ENCODE assay signal across 8 cellular contexts in the genomic region with DNA sequence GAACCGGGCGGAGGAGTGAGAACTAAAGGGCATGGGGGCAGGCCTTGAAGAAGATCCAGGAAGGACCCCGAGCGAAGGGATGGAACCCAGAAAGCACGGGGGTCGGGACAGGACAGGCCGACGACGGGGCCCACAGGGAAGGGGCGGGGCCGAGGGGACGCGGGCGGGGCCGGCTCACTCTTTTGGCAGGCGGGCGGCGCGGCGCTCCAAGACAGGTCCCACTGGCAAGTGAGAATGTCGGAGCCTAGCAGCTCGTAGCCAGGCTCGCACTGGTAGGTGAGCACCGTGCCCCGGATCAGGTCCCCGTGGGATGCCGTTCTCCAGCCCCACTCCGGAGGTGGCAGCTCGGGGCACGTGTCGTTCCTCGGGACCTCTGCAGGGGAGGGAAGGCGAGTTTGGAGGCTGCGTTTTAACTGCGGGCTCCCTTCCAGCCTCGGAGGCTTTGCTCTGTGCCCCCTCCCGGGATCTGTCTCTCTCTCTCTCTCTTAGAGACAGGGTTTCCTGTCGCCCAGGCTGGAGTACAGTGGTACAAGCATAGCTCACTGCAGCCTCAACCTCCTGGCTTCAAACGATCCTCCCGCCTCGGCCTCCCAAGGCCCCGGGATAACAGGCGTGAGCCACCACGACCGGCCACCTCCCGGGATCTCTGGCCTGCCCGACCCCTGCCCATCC. TPM values are rescaled to one million over a fixed set of nuclear protein-coding genes. Genes with fewer than 3 reads are reported as not detected.
DNase-seq lines count a peak whose midpoint lies in the region; ATAC-seq and TF ChIP-seq lines count a peak whose summit lies in the region.

No MANE protein-coding gene starts in this region.

- CTCF ChIA-PET in BJ (lab: Yijun Ruan, JAX) (interaction anchor here (1.7 to 2.5 kb wide), 2 partner anchors 13 to 28 kb away, joined by 4 to 10 read pairs; no protein-coding TSS in a partner anchor), activated B cell treated with CpG ODN at 0.5 μM for 24 hours (lab: Charles Lee) (no interaction called here)

- H3K4me2 ChIP-seq in osteoblast (ENCODE audit: insufficient read depth, low read length), result peak overlapping the region; percentile 67

- H3K4me3 ChIP-seq in BJ (ENCODE audit: low read depth, low read length), result peak overlapping the region; percentile 32
- H3K4me3 ChIP-seq in duodenal mucosa (ENCODE audit: low read depth in 1 of 2, low read length in 2 of 2), result peak overlapping the region; percentile 22 to 43
- H3K4me3 ChIP-seq in osteoblast (ENCODE audit: insufficient read depth, low read length), result peak overlapping the region; percentile 43
- peak overlapping the region in 2 of 4 donors; percentile 28 to 50 for H3K4me3 ChIP-seq in esophagus squamous epithelium

- no peak overlapping the region for H3K27ac ChIP-seq in duodenal mucosa (ENCODE audit: low read depth, low read length)
- H3K27ac ChIP-seq in osteoblast (ENCODE audit: low read depth, low read length), result no peak overlapping the region
- H3K27ac ChIP-seq in esophagus squamous epithelium, result no peak overlapping the region

- intact Hi-C loops in activated B cell treated with CpG ODN at 0.5 μM for 24 hours (cut with micrococcal nuclease) (loop anchor here (2.0 kb wide), 1 partner anchor 14 kb away; a partner anchor contains a TSS), esophagus squamous epithelium (cut with DNase I) (no loop called here)

- no peaks in the 10 kb centered on the region for H4K20me1 ChIP-seq in osteoblast (ENCODE audit: insufficient read depth, low read length)

- DNase-seq in BJ (ENCODE audit: low read depth) (no peak), activated B cell treated with CpG ODN at 0.5 μM for 24 hours (peak; percentile 22), osteoblast (ENCODE audit: insufficient read length, low spot score, missing footprints) (peak; percentile 86), SW 1271 (lab: John Stamatoyannopoulos, UW) (no peak), NCI-H1417 treated with DMSO at 0.1 percent for 48 hours (lab: John Stamatoyannopoulos, UW) (no peak), esophagus squamous epithelium (lab: John Stamatoyannopoulos, UW) (no peak)

- TF ChIP-seq CTCF in BJ (IDR thresholded peaks at IDR 0.05; ENCODE audit: insufficient read depth, low read depth, low read length) (no peak), activated B cell treated with CpG ODN at 0.5 μM for 24 hours (IDR thresholded peaks at IDR 0.05) (no peak), osteoblast (IDR thresholded peaks at IDR 0.05; ENCODE audit: extremely low read depth, low read depth, low read length) (no peak), esophagus squamous epithelium (IDR thresholded peaks at IDR 0.05) (no peak)

- H3K4me3 Mint-ChIP-seq in activated B cell treated with CpG ODN at 0.5 μM for 24 hours, result peak overlapping the region; percentile 64

- peak overlapping the region; percentile 59 for H2AFZ ChIP-seq in osteoblast (ENCODE audit: low read length)

- no peaks in the 10 kb centered on the region for H3K79me2 ChIP-seq in osteoblast (ENCODE audit: insufficient read depth, low read length)

- H3K27me3 Mint-ChIP-seq in activated B cell treated with CpG ODN at 0.5 μM for 24 hours, result peaks cover 30% of the 10 kb centered on the region

- POLR2A ChIA-PET in BJ (lab: Charles Lee), result no interaction called here
- POLR2A ChIA-PET in activated B cell treated with CpG ODN at 0.5 μM for 24 hours (lab: Charles Lee), result no interaction called here

- H3K9me3 ChIP-seq in duodenal mucosa (ENCODE audit: control insufficient read depth in 1 of 2, low read length in 2 of 2), result no peaks in the 10 kb centered on the region
- no peaks in the 10 kb centered on the region for H3K9me3 ChIP-seq in osteoblast (ENCODE audit: low read depth, low read length)
- H3K9me3 ChIP-seq in esophagus squamous epithelium, result no peaks in the 10 kb centered on the region

- WGBS in esophagus squamous epithelium, 2 donors, result 6 to 11% methylated on average over 8 to 22 of the region's 47 CpGs

- H3K27ac Mint-ChIP-seq in activated B cell treated with CpG ODN at 0.5 μM for 24 hours, result no peak overlapping the region

- H3K27me3 ChIP-seq in BJ (ENCODE audit: control insufficient read depth, insufficient read depth, low read length), result peaks cover 4% of the 10 kb centered on the region; the same call in 1 of the 2 replicates
- H3K27me3 ChIP-seq in duodenal mucosa (ENCODE audit: control insufficient read depth in 1 of 2, insufficient read depth in 2 of 2, low read length in 2 of 2), result peaks cover 9 to 12% of the 10 kb centered on the region in 2 donors
- H3K27me3 ChIP-seq in osteoblast (ENCODE audit: insufficient read depth, low read length), result peaks cover 28% of the 10 kb centered on the region
- peaks cover 7 to 60% (median 14%) of the 10 kb centered on the region in 4 donors for H3K27me3 ChIP-seq in esophagus squamous epithelium

- peaks cover 0 to 3% of the 10 kb centered on the region in 2 donors for H3K4me1 ChIP-seq in duodenal mucosa (ENCODE audit: control insufficient read depth in 1 of 2, insufficient read depth in 2 of 2, low read length in 2 of 2)
- no peaks in the 10 kb centered on the region for H3K4me1 ChIP-seq in osteoblast (ENCODE audit: insufficient read depth, low read length)
- peaks cover 0 to 16% (median 12%) of the 10 kb centered on the region in 3 donors for H3K4me1 ChIP-seq in esophagus squamous epithelium

- H3K9me3 Mint-ChIP-seq in activated B cell treated with CpG ODN at 0.5 μM for 24 hours, result peaks cover 2% of the 10 kb centered on the region

- ATAC-seq in activated B cell treated with CpG ODN at 0.5 μM for 24 hours (ENCODE audit: low read depth) (peak; percentile 51), HG03432 (IDR thresholded peaks at IDR 0.05; ENCODE audit: unreplicated experiment) (no peak)

- H3K9ac ChIP-seq in duodenal mucosa (ENCODE audit: low read depth in 1 of 2, low read length in 2 of 2), result no peak overlapping the region

- no peaks in the 10 kb centered on the region for H3K36me3 Mint-ChIP-seq in activated B cell treated with CpG ODN at 0.5 μM for 24 hours (ENCODE audit: low read depth)

- H3K4me1 Mint-ChIP-seq in activated B cell treated with CpG ODN at 0.5 μM for 24 hours, result peaks cover 17% of the 10 kb centered on the region

- H3K36me3 ChIP-seq in BJ (ENCODE audit: control insufficient read depth, insufficient read depth, low read length) (no peaks in the 10 kb centered on the region), duodenal mucosa (ENCODE audit: control insufficient read depth in 1 of 2, insufficient read depth in 2 of 2, low read length in 2 of 2) (no peaks in the 10 kb centered on the region), osteoblast (ENCODE audit: insufficient read depth, low read length) (no peaks in the 10 kb centered on the region), esophagus squamous epithelium (no peaks in the 10 kb centered on the region)

- TF ChIP-seq POLR2A in esophagus squamous epithelium (IDR thresholded peaks at IDR 0.05), result no peak

RNA-seq across cellular contexts. Expression of a gene that starts 13.7 kb away (rescaled TPM):
- polyA plus RNA-seq in BJ (2011; rRNA removed), result 148 and 225 TPM in 2 replicates
- 46.5 and 71.5 TPM in 2 replicates for polyA minus RNA-seq in BJ (2011; rRNA and poly(A)+ RNA removed)
- total RNA-seq in activated B cell treated with CpG ODN at 0.5 μM for 24 hours (28.7 and 29.8 TPM in 2 replicates), osteoblast (105 and 107 TPM in 2 replicates), esophagus squamous epithelium (10 to 100 TPM; 34.6 to 78.8 (median 44.6) TPM)

RNA-seq across cellular contexts. Expression of a gene that starts 22.6 kb away (rescaled TPM):
- 8.1 and 19.3 TPM in 2 replicates for polyA plus RNA-seq in BJ (2011; rRNA removed)
- polyA minus RNA-seq in BJ (2011; rRNA and poly(A)+ RNA removed), result 2.2 and 3.3 TPM in 2 replicates
- total RNA-seq in activated B cell treated with CpG ODN at 0.5 μM for 24 hours (not detected in 2 replicates), osteoblast (1.5 and 2.9 TPM in 2 replicates), esophagus squamous epithelium (1 to 10 TPM in 2 of 4 donors, under 1 TPM in 1, not detected in 1; 0.22 to 2.8 (median 1.1) TPM)

RNA-seq across cellular contexts. Expression of a gene that starts 23.6 kb away (rescaled TPM):
- polyA plus RNA-seq in BJ (2011; rRNA removed), result 4.4 and 6.9 TPM in 2 replicates
- 4.9 and 6.6 TPM in 2 replicates for polyA minus RNA-seq in BJ (2011; rRNA and poly(A)+ RNA removed)
- total RNA-seq in activated B cell treated with CpG ODN at 0.5 μM for 24 hours (0.12 TPM in 1 of 2 replicates, not detected in the other), osteoblast (0.88 and 1.8 TPM in 2 replicates), esophagus squamous epithelium (under 1 TPM in 2 of 4 donors, not detected in 2; 0.32 to 0.61 TPM)

RNA-seq across cellular contexts. Expression of a gene that starts 49.3 kb away (rescaled TPM):
- 8.2 and 12.3 TPM in 2 replicates for polyA plus RNA-seq in BJ (2011; rRNA removed)
- 5.7 and 7.1 TPM in 2 replicates for polyA minus RNA-seq in BJ (2011; rRNA and poly(A)+ RNA removed)
- total RNA-seq in activated B cell treated with CpG ODN at 0.5 μM for 24 hours (37.5 and 44.4 TPM in 2 replicates), osteoblast (8.5 and 11.9 TPM in 2 replicates), esophagus squamous epithelium (10 to 100 TPM in 3 of 4 donors, 1 to 10 TPM in 1; 8.4 to 17.2 (median 13.9) TPM)

RNA-seq across cellular contexts. Expression of a gene that starts 56.5 kb away (rescaled TPM):
- 219 and 368 TPM in 2 replicates for polyA plus RNA-seq in BJ (2011; rRNA removed)
- 477 and 753 TPM in 2 replicates for polyA minus RNA-seq in BJ (2011; rRNA and poly(A)+ RNA removed)
- total RNA-seq in activated B cell treated with CpG ODN at 0.5 μM for 24 hours, result 177 and 179 TPM in 2 replicates
- total RNA-seq in osteoblast, result 273 and 274 TPM in 2 replicates
- 100 to 1,000 TPM in 2 of 4 donors, 10 to 100 TPM in 2; 54.0 to 133 (median 97.6) TPM for total RNA-seq in esophagus squamous epithelium

Comparison
In these comparisons a context has a peak if more than half of its experiments do, and no peak if none do; other contexts are left out.
1. DNase-seq: peak in activated B cell treated with CpG ODN at 0.5 μM for 24 hours (single experiment) and osteoblast (single experiment); none in BJ (single experiment), SW 1271 (0 of 2), NCI-H1417 treated with DMSO at 0.1 percent for 48 hours (single experiment) and esophagus squamous epithelium (single experiment).